In the genomic region with DNA sequence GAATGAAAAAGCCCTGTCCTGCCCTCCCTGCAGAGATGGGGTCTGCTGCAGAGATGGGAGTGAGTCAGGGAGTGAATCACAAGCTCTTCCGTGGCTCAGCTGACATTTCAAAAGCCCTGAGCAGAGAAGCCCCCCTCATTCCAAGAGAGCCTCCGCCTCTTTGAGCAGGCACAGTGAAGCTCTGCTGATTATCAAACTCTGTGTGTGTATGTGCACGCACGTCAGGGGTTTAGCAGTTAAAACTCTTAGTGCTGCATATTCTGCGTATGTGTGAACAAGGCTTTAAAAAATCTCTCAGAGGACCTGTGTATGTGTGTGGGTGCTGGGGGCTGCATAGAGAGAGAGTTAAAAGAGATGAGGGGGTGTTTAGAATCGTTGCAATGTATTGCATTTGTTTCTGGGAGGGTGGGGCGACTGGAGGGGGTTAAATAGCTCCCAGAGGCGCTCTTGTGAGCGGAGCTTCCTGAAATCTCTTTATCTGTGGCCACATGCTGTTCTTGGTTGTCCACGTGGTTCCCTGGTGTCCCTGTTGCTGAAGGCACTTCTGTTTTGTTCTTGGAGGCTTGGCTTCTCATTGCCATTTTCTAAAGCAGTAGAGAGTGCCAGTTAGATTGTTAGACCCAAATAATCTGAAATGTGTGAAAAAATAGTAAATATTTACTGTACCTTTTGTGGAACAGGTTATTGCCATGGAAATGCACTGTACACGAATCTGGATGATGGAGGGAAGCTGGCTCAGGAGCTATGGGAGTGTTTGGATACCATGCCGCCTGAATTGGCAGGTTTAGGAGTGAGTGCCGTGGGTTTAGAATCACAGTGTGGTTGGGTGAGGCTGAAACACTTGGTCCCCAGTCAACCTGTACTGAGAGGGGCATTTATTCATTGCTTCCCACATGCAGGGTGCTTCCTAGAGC, we compare ENCODE assay signal across 10 cellular contexts.
DNase-seq lines count a peak whose midpoint lies in the region; ATAC-seq and TF ChIP-seq lines count a peak whose summit lies in the region.
"Had no signal": no experiment of that assay in that cellular context is flagged by ENCODE, and none has a peak within 500 bp of the region (broad histone marks: within the 10 kb centered on the region; RNA-seq: fewer than 3 reads in every experiment).

No MANE protein-coding gene starts in this region.

- H3K4me1 ChIP-seq in right atrium auricular region, result no peaks in the 10 kb centered on the region

- ATAC-seq in sciatic nerve (peak; percentile 71), GM18870 (IDR thresholded peaks at IDR 0.05; ENCODE audit: unreplicated experiment) (no peak), GM18517 (IDR thresholded peaks at IDR 0.05; ENCODE audit: unreplicated experiment) (no peak)

- H3K27ac Mint-ChIP-seq in IgD-negative memory B cell (peak overlapping the region; percentile 63 to 95 (median 77)), endothelial cell (ENCODE audit: unreplicated experiment) (no peak overlapping the region)

- peak overlapping the region in 3 of 4 donors; percentile 63 to 89 (median 70) for H3K4me3 Mint-ChIP-seq in IgD-negative memory B cell
- peak overlapping the region; percentile 19 for H3K4me3 Mint-ChIP-seq in endothelial cell (ENCODE audit: unreplicated experiment)

- TF ChIP-seq CTCF in endothelial cell (IDR thresholded peaks at IDR 0.05; ENCODE audit: unreplicated experiment) (no peak), right atrium auricular region (IDR thresholded peaks at IDR 0.05) (no peak)

- H3K9me3 Mint-ChIP-seq in IgD-negative memory B cell (no peaks in the 10 kb centered on the region), endothelial cell (ENCODE audit: unreplicated experiment) (no peaks in the 10 kb centered on the region)

- H3K27me3 Mint-ChIP-seq in IgD-negative memory B cell (no peaks in the 10 kb centered on the region), endothelial cell (ENCODE audit: unreplicated experiment) (no peaks in the 10 kb centered on the region)

- H3K36me3 Mint-ChIP-seq in IgD-negative memory B cell, result peaks cover 9% of the 10 kb centered on the region
- H3K36me3 Mint-ChIP-seq in endothelial cell (ENCODE audit: low read depth, unreplicated experiment), result no peaks in the 10 kb centered on the region

- H3K4me3 ChIP-seq in right atrium auricular region, result no peak overlapping the region
- H3K4me3 ChIP-seq: tibial artery had no signal

- H3K27me3 ChIP-seq in right atrium auricular region, result no peaks in the 10 kb centered on the region
- H3K27me3 ChIP-seq: tibial artery had no signal

- no peaks in the 10 kb centered on the region for H3K36me3 ChIP-seq in right atrium auricular region
- H3K36me3 ChIP-seq: tibial artery had no signal

- DNase-seq in UCSD-AML1 (lab: John Stamatoyannopoulos, UW; ENCODE audit: unreplicated experiment) (peak; percentile 64), endothelial cell (ENCODE audit: low spot score) (no peak), sciatic nerve (ENCODE audit: low spot score) (no peak), right atrium auricular region (ENCODE audit: low spot score) (no peak), DMS153 treated with DMSO at 0.1 percent for 48 hours (lab: John Stamatoyannopoulos, UW; ENCODE audit: unreplicated experiment) (no peak)

- no peak overlapping the region for H3K27ac ChIP-seq in right atrium auricular region
- H3K27ac ChIP-seq: KMS-11, tibial artery had no signal

- intact Hi-C loops in sciatic nerve (cut with DNase I), result no loop called here

- peaks cover 70 to 78% (median 70%) of the 10 kb centered on the region in 3 donors for H3K4me1 Mint-ChIP-seq in IgD-negative memory B cell
- peaks cover 25% of the 10 kb centered on the region for H3K4me1 Mint-ChIP-seq in endothelial cell (ENCODE audit: unreplicated experiment)

- H3K9me3 ChIP-seq in right atrium auricular region, result no peaks in the 10 kb centered on the region
- H3K9me3 ChIP-seq: tibial artery had no signal
